Comparison of ENCODE assay signal across 20 cellular contexts in genomic region chr2:160486341-160486740, GRCh38. TPM values are rescaled to one million over a fixed set of nuclear protein-coding genes. Genes with fewer than 3 reads are reported as not detected.
A peak's percentile ranks its signal among the peaks of the same experiment; 100 is the strongest.
DNase-seq lines count a peak whose midpoint lies in the region; ATAC-seq and TF ChIP-seq lines count a peak whose summit lies in the region.
"Had no signal": no experiment of that assay in that cellular context is flagged by ENCODE, and none has a peak within 500 bp of the region (broad histone marks: within the 10 kb centered on the region; RNA-seq: fewer than 3 reads in every experiment).

No MANE protein-coding gene starts in this region.

- ATAC-seq in sciatic nerve (peak; percentile 52), HG03521 (IDR thresholded peaks at IDR 0.05; ENCODE audit: unreplicated experiment) (no peak)
- ATAC-seq: HCT116, left lobe of liver had no signal

- H3K4me3 ChIP-seq in HEK293 (ENCODE audit: low read depth, low read length) (no peak overlapping the region), fibroblast of mammary gland (ENCODE audit: control insufficient read depth, low read depth, low read length) (no peak overlapping the region)
- H3K4me3 ChIP-seq: heart left ventricle, vagina had no signal

- peaks cover 3% of the 10 kb centered on the region for H3K36me3 Mint-ChIP-seq in activated CD4-positive, alpha-beta T cell treated with anti-CD3 and anti-CD28 coated beads, Interleukin-2, amount 10 ng/mL, durations not matched to agents 24 days and 14 days (ENCODE audit: low read depth)
- H3K36me3 Mint-ChIP-seq in activated CD4-positive, alpha-beta T cell treated with anti-CD3 and anti-CD28 coated beads, Interleukin-2, amount 10 ng/mL, durations not matched to agents 7 days and 5 days (ENCODE audit: low read depth), result peaks cover 15% of the 10 kb centered on the region

- peaks cover 69% of the 10 kb centered on the region for H3K4me1 Mint-ChIP-seq in activated CD4-positive, alpha-beta T cell treated with anti-CD3 and anti-CD28 coated beads, Interleukin-2, amount 10 ng/mL, durations not matched to agents 24 days and 14 days
- H3K4me1 Mint-ChIP-seq in activated CD4-positive, alpha-beta T cell treated with anti-CD3 and anti-CD28 coated beads, Interleukin-2, amount 10 ng/mL, durations not matched to agents 7 days and 5 days, result peaks cover 79% of the 10 kb centered on the region

- intact Hi-C loops in activated CD4-positive, alpha-beta T cell treated with anti-CD3 and anti-CD28 coated beads, Interleukin-2, amount 10 ng/mL, durations not matched to agents 24 days and 14 days (cut with micrococcal nuclease), result loop anchor here (10.0 kb wide), 1 partner anchor 1498 kb away; no protein-coding TSS in a partner anchor
- intact Hi-C loops in sciatic nerve (cut with DNase I), result no loop called here

- no peak overlapping the region for H3K27ac Mint-ChIP-seq in activated CD4-positive, alpha-beta T cell treated with anti-CD3 and anti-CD28 coated beads, Interleukin-2, amount 10 ng/mL, durations not matched to agents 24 days and 14 days
- H3K27ac Mint-ChIP-seq in activated CD4-positive, alpha-beta T cell treated with anti-CD3 and anti-CD28 coated beads, Interleukin-2, amount 10 ng/mL, durations not matched to agents 7 days and 5 days, result no peak overlapping the region

- H3K9me3 ChIP-seq in HEK293 (ENCODE audit: control insufficient read depth, insufficient read depth, low read depth, low read length), result no peaks in the 10 kb centered on the region
- H3K9me3 ChIP-seq: heart left ventricle, vagina had no signal

- H3K27me3 Mint-ChIP-seq in activated CD4-positive, alpha-beta T cell treated with anti-CD3 and anti-CD28 coated beads, Interleukin-2, amount 10 ng/mL, durations not matched to agents 24 days and 14 days, result no peaks in the 10 kb centered on the region
- no peaks in the 10 kb centered on the region for H3K27me3 Mint-ChIP-seq in activated CD4-positive, alpha-beta T cell treated with anti-CD3 and anti-CD28 coated beads, Interleukin-2, amount 10 ng/mL, durations not matched to agents 7 days and 5 days
- H3K27me3 Mint-ChIP-seq: central memory CD8-positive, alpha-beta T cell had no signal

- H3K9me3 Mint-ChIP-seq in activated CD4-positive, alpha-beta T cell treated with anti-CD3 and anti-CD28 coated beads, Interleukin-2, amount 10 ng/mL, durations not matched to agents 24 days and 14 days, result no peaks in the 10 kb centered on the region
- H3K9me3 Mint-ChIP-seq in activated CD4-positive, alpha-beta T cell treated with anti-CD3 and anti-CD28 coated beads, Interleukin-2, amount 10 ng/mL, durations not matched to agents 7 days and 5 days, result no peaks in the 10 kb centered on the region
- H3K9me3 Mint-ChIP-seq: central memory CD8-positive, alpha-beta T cell had no signal

- CTCF ChIA-PET in activated CD4-positive, alpha-beta T cell treated with anti-CD3 and anti-CD28 coated beads, Interleukin-2, amount 10 ng/mL, durations not matched to agents 7 days and 5 days (lab: Charles Lee), result interaction anchor here (1.0 to 1.2 kb wide), 2 partner anchors 8 to 22 kb away, joined by 3 to 5 read pairs; no protein-coding TSS in a partner anchor
- CTCF ChIA-PET in HEK293 (lab: Yijun Ruan, JAX), result interaction anchor here (1.0 kb wide), 1 partner anchor 57 kb away, joined by 3 read pairs; no protein-coding TSS in a partner anchor

- peaks cover 29% of the 10 kb centered on the region for H3K4me1 ChIP-seq in HEK293 (ENCODE audit: control insufficient read depth, insufficient read depth, low read length)

- no peak overlapping the region for H3K27ac ChIP-seq in HEK293 (ENCODE audit: extremely low read depth, low read depth, low read length)
- H3K27ac ChIP-seq: vagina had no signal

- POLR2A ChIA-PET in activated CD4-positive, alpha-beta T cell treated with anti-CD3 and anti-CD28 coated beads, Interleukin-2, amount 10 ng/mL, durations not matched to agents 7 days and 5 days (lab: Charles Lee), result no interaction called here
- POLR2A ChIA-PET in HEK293 (lab: Yijun Ruan, JAX), result no interaction called here

- no peaks in the 10 kb centered on the region for H3K36me3 ChIP-seq in HEK293 (ENCODE audit: control insufficient read depth in 2 of 2, insufficient read depth in 1 of 2, low read length in 2 of 2)
- H3K36me3 ChIP-seq: heart left ventricle, vagina had no signal

- H3K4me3 Mint-ChIP-seq in activated CD4-positive, alpha-beta T cell treated with anti-CD3 and anti-CD28 coated beads, Interleukin-2, amount 10 ng/mL, durations not matched to agents 24 days and 14 days, result no peak overlapping the region
- no peak overlapping the region for H3K4me3 Mint-ChIP-seq in activated CD4-positive, alpha-beta T cell treated with anti-CD3 and anti-CD28 coated beads, Interleukin-2, amount 10 ng/mL, durations not matched to agents 7 days and 5 days
- H3K4me3 Mint-ChIP-seq: central memory CD8-positive, alpha-beta T cell had no signal

- peak; percentile 32 for DNase-seq in activated CD4-positive, alpha-beta T cell treated with anti-CD3 and anti-CD28 coated beads, Interleukin-2, amount 10 ng/mL, durations not matched to agents 24 days and 14 days
- DNase-seq in activated CD4-positive, alpha-beta T cell treated with anti-CD3 and anti-CD28 coated beads, Interleukin-2, amount 10 ng/mL, durations not matched to agents 7 days and 5 days, result no peak
- DNase-seq in fibroblast of mammary gland (ENCODE audit: low read depth), result peak; percentile 45
- no peak for DNase-seq in sciatic nerve (ENCODE audit: low spot score)
- no peak for DNase-seq in nucleus accumbens (lab: John Stamatoyannopoulos, UW)
- no peak for DNase-seq in A172 (ENCODE audit: low spot score)
- DNase-seq: 8988T; activated CD4-positive, alpha-beta T cell treated with anti-CD3 and anti-CD28 coated beads for 4 hours; effector CD4-positive, alpha-beta T cell; NCI-H146; NCI-H2171; NCI-H69; SHP77 had no signal

- TF ChIP-seq CTCF in HEK293 (tag by site-specific recombination; IDR thresholded peaks at IDR 0.05) (no peak), fibroblast of mammary gland (conservative IDR thresholded peaks at IDR 0.05; ENCODE audit: control insufficient read depth, insufficient read depth, low read depth, low read length) (no peak)

TF ChIP-seq in HEK293, 187 proteins besides CTCF, POLR2A, EP300 and RAD21 (continues in another document):
- TF ChIP-seq HOXC10 (CRISPR knock-in tag; IDR thresholded peaks at IDR 0.05) (no peak), ZNF214 (tag by site-specific recombination; IDR thresholded peaks at IDR 0.05; ENCODE audit: borderline replicate concordance) (no peak), ZFP41 (tag by site-specific recombination; IDR thresholded peaks at IDR 0.05; ENCODE audit: borderline replicate concordance) (no peak), ZSCAN23 (tag by site-specific recombination; IDR thresholded peaks at IDR 0.05) (no peak), ZNF266 (tag by site-specific recombination; IDR thresholded peaks at IDR 0.05; ENCODE audit: low read depth) (no peak), ZNF26 (tag by site-specific recombination; IDR thresholded peaks at IDR 0.05) (no peak), MYNN (tag by site-specific recombination; IDR thresholded peaks at IDR 0.05; ENCODE audit: borderline replicate concordance) (no peak), ZBTB17 (tag by site-specific recombination; IDR thresholded peaks at IDR 0.05) (0 out of 2 replicates have a peak, but pooled peaks have one; percentile 27), ZNF132 (tag by site-specific recombination; IDR thresholded peaks at IDR 0.05; ENCODE audit: borderline replicate concordance) (no peak), ZNF394 (tag by site-specific recombination; IDR thresholded peaks at IDR 0.05; ENCODE audit: borderline replicate concordance) (no peak)
- TF ChIP-seq, protein P1, sequence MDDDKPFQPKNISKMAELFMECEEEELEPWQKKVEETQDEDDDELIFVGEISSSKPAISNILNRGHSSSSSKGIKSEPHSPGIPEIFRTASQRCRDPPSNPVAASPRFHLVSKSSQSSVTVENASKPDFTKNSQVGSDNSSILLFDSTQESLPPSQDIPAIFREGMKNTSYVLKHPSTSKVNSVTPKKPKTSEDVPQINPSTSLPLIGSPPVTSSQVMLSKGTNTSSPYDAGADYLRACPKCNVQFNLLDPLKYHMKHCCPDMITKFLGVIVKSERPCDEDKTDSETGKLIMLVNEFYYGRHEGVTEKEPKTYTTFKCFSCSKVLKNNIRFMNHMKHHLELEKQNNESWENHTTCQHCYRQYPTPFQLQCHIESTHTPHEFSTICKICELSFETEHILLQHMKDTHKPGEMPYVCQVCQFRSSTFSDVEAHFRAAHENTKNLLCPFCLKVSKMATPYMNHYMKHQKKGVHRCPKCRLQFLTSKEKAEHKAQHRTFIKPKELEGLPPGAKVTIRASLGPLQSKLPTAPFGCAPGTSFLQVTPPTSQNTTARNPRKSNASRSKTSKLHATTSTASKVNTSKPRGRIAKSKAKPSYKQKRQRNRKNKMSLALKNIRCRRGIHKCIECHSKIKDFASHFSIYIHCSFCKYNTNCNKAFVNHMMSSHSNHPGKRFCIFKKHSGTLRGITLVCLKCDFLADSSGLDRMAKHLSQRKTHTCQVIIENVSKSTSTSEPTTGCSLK (tag by site-specific recombination; IDR thresholded peaks at IDR 0.05), result no peak

RNA-seq across cellular contexts. Expression of gene RBMS1, which starts 7.3 kb away (rescaled TPM):
- 34.0 and 35.2 TPM in 2 replicates for total RNA-seq in activated CD4-positive, alpha-beta T cell treated with anti-CD3 and anti-CD28 coated beads, Interleukin-2, amount 10 ng/mL, durations not matched to agents 24 days and 14 days
- total RNA-seq in activated CD4-positive, alpha-beta T cell treated with anti-CD3 and anti-CD28 coated beads, Interleukin-2, amount 10 ng/mL, durations not matched to agents 7 days and 5 days, result 100 to 1,000 TPM in 1 of 2 experiments, 10 to 100 TPM in 1; 84.4 to 100 TPM
- 119 TPM for total RNA-seq in sciatic nerve
- 68.6 and 83.7 TPM in 2 replicates for total RNA-seq in A172 (2014; rRNA removed; shearing (Covaris generic))

Comparison
In these comparisons a context has a peak if more than half of its experiments do, and no peak if none do; other contexts are left out.
1. DNase-seq: peak in activated CD4-positive, alpha-beta T cell treated with anti-CD3 and anti-CD28 coated beads, Interleukin-2, amount 10 ng/mL, durations not matched to agents 24 days and 14 days (single experiment) and fibroblast of mammary gland (single experiment); none in activated CD4-positive, alpha-beta T cell treated with anti-CD3 and anti-CD28 coated beads, Interleukin-2, amount 10 ng/mL, durations not matched to agents 7 days and 5 days (single experiment), sciatic nerve (single experiment), nucleus accumbens (0 of 56) and A172 (single experiment).